Comparison of ENCODE assay signal across 8 cellular contexts in genomic region chr1:247331526-247332214, GRCh38. TPM values are rescaled to one million over a fixed set of nuclear protein-coding genes. Genes with fewer than 3 reads are reported as not detected.
A peak's percentile ranks its signal among the peaks of the same experiment; 100 is the strongest.
DNase-seq lines count a peak whose midpoint lies in the region; ATAC-seq and TF ChIP-seq lines count a peak whose summit lies in the region.

ZNF496 (minus strand) TSS chr1:247331867; CDS start chr1:247329578, 2,289 bp downstream.

- peaks cover 8 to 9% of the 10 kb centered on the region in 2 donors for H3K4me1 ChIP-seq in uterus

- H3K27me3 Mint-ChIP-seq in progenitor cell of endocrine pancreas: no peaks in the 10 kb centered on the region

- H3K27me3 ChIP-seq in uterus: no peaks in the 10 kb centered on the region

- intact Hi-C loops in left cardiac atrium (cut with DNase I): no loop called here
- intact Hi-C loops in uterus (cut with DNase I; ENCODE audit: low total_unique reads): no loop called here

- peak within 1 kb of the TSS; percentile 89 for H3K4me3 Mint-ChIP-seq in progenitor cell of endocrine pancreas (ENCODE audit: low read depth)

- H3K4me1 Mint-ChIP-seq in progenitor cell of endocrine pancreas (ENCODE audit: low read depth): peaks cover 45% of the 10 kb centered on the region

- peak within 1 kb of the TSS; percentile 89 for H3K4me3 ChIP-seq in GM12865 (ENCODE audit: low read depth, low read length)
- H3K4me3 ChIP-seq in uterus: peak within 1 kb of the TSS; percentile 87 to 99

- no peaks in the 10 kb centered on the region for H3K9me3 Mint-ChIP-seq in progenitor cell of endocrine pancreas (ENCODE audit: low read depth)

- peak within 1 kb of the TSS; percentile 97 for H3K27ac Mint-ChIP-seq in progenitor cell of endocrine pancreas

- H3K36me3 Mint-ChIP-seq in progenitor cell of endocrine pancreas (ENCODE audit: insufficient read depth): peaks cover 10% of the 10 kb centered on the region

- DNase-seq in GM12865 (ENCODE audit: low read depth) (peak; percentile 90), NCI-H1048 (lab: John Stamatoyannopoulos, UW) (peak; percentile 92), SW 1271 (lab: John Stamatoyannopoulos, UW) (peak; percentile 89 to 91), amniotic epithelial cell (ENCODE audit: low read depth) (peak; percentile 78), left cardiac atrium (peak; percentile 88), progenitor cell of endocrine pancreas (ENCODE audit: low spot score, unreplicated experiment) (peak; percentile 76), uterus (peak; percentile 89 to 91)

- TF ChIP-seq CTCF in GM12865 (IDR thresholded peaks at IDR 0.05; ENCODE audit: insufficient read depth, low read depth, low read length, missing control alignments) (no peak), progenitor cell of endocrine pancreas (IDR thresholded peaks at IDR 0.05; ENCODE audit: unreplicated experiment) (peak; percentile 25), uterus (IDR thresholded peaks at IDR 0.05) (no peak)

- H3K9me3 ChIP-seq in uterus: no peaks in the 10 kb centered on the region

- H3K27ac ChIP-seq in uterus: peak within 1 kb of the TSS; percentile 95 to 99

- H3K36me3 ChIP-seq in uterus: no peaks in the 10 kb centered on the region

- ATAC-seq in HG02610 (IDR thresholded peaks at IDR 0.05; ENCODE audit: unreplicated experiment) (peak; percentile 64), left cardiac atrium (peak; percentile 79 to 87)

- peak; percentile 28 to 56 for TF ChIP-seq POLR2A in uterus (IDR thresholded peaks at IDR 0.05)

RNA-seq across cellular contexts. Expression of gene ZNF496, which starts in this region (rescaled TPM):
- total RNA-seq in left cardiac atrium: 10 to 100 TPM; 12.2 to 16.4 TPM
- 56.0 and 59.5 TPM in 2 replicates for total RNA-seq in progenitor cell of endocrine pancreas
- total RNA-seq in uterus: 10 to 100 TPM; 24.1 to 51.7 (median 41.0) TPM

Comparison
In these comparisons a context has a peak if more than half of its experiments do, and no peak if none do; other contexts are left out.
1. Peak in every context shown above with its lines: DNase-seq, ATAC-seq, H3K4me3 ChIP-seq and H3K27ac ChIP-seq.